8 cellular contexts compared by ENCODE assay signal in genomic region chr9:36862206-36863145, GRCh38.
DNase-seq lines count a peak whose midpoint lies in the region; ATAC-seq and TF ChIP-seq lines count a peak whose summit lies in the region.

No MANE protein-coding gene starts in this region.

- H3K36me3 ChIP-seq in adrenal gland (replicated peaks in 1 of 2): no peaks in the 10 kb centered on the region

- DNase-seq in CD14-positive monocyte (ENCODE audit: low spot score) (no peak), HT1080 (ENCODE audit: low read depth) (peak; percentile 21), adrenal gland (peak in 6 of 7 donors; percentile 26 to 61 (median 42)), iPS DF 19.7 (ENCODE audit: low read depth, low spot score) (peak; percentile 15), substantia nigra (lab: John Stamatoyannopoulos, UW) (peak in 27 of 49 donors; percentile 1 to 54 (median 12)), NCI-H1694 (lab: John Stamatoyannopoulos, UW) (no peak)

- ATAC-seq in GM19351 (IDR thresholded peaks at IDR 0.05; ENCODE audit: unreplicated experiment): no peak
- no peak for ATAC-seq in GM21381 (IDR thresholded peaks at IDR 0.05; ENCODE audit: unreplicated experiment)

- H3K27me3 Mint-ChIP-seq in CD14-positive monocyte (ENCODE audit: low read depth in 3 of 3): peaks cover 2 to 5% (median 5%) of the 10 kb centered on the region in 3 donors

- TF ChIP-seq POLR2A in adrenal gland (IDR thresholded peaks at IDR 0.05): no peak

- no peaks in the 10 kb centered on the region for H3K27me3 ChIP-seq in adrenal gland

- peaks cover 0 to 2% (median 0%) of the 10 kb centered on the region in 7 donors for H3K9me3 Mint-ChIP-seq in CD14-positive monocyte

- TF ChIP-seq CTCF in CD14-positive monocyte (IDR thresholded peaks at IDR 0.05) (peak; percentile 53), adrenal gland (IDR thresholded peaks at IDR 0.05) (peak; percentile 27 to 56 (median 44))

- no peak overlapping the region for H3K27ac Mint-ChIP-seq in CD14-positive monocyte

- H3K4me3 Mint-ChIP-seq in CD14-positive monocyte: peak overlapping the region in 1 of 2 donors; percentile 1

- H3K27ac ChIP-seq in adrenal gland (no peak overlapping the region), substantia nigra (ENCODE audit: low read depth, low read length, poor library complexity, severe bottlenecking) (no peak overlapping the region)

- H3K9me3 ChIP-seq in adrenal gland (replicated peaks in 1 of 3): no peaks in the 10 kb centered on the region

- WGBS in adrenal gland, 4 donors: 49 to 51% (median 51%) methylated on average over 20 to 21 of the region's 21 CpGs

- H3K4me1 Mint-ChIP-seq in CD14-positive monocyte: no peaks in the 10 kb centered on the region

- H3K36me3 Mint-ChIP-seq in CD14-positive monocyte: no peaks in the 10 kb centered on the region

- intact Hi-C loops in CD14-positive monocyte (cut with micrococcal nuclease) (no loop called here), adrenal gland (cut with DNase I) (no loop called here)

- no peak overlapping the region for H3K4me3 ChIP-seq in adrenal gland

- H3K4me1 ChIP-seq in adrenal gland (replicated peaks in 1 of 2): no peaks in the 10 kb centered on the region

Comparison
In these comparisons a context has a peak if more than half of its experiments do, and no peak if none do; other contexts are left out.
1. DNase-seq: peak in HT1080 (single experiment), adrenal gland (6 of 7), iPS DF 19.7 (single experiment) and substantia nigra (27 of 49); none in CD14-positive monocyte (single experiment) and NCI-H1694 (single experiment).